8 cellular contexts compared by ENCODE assay signal in the genomic region with DNA sequence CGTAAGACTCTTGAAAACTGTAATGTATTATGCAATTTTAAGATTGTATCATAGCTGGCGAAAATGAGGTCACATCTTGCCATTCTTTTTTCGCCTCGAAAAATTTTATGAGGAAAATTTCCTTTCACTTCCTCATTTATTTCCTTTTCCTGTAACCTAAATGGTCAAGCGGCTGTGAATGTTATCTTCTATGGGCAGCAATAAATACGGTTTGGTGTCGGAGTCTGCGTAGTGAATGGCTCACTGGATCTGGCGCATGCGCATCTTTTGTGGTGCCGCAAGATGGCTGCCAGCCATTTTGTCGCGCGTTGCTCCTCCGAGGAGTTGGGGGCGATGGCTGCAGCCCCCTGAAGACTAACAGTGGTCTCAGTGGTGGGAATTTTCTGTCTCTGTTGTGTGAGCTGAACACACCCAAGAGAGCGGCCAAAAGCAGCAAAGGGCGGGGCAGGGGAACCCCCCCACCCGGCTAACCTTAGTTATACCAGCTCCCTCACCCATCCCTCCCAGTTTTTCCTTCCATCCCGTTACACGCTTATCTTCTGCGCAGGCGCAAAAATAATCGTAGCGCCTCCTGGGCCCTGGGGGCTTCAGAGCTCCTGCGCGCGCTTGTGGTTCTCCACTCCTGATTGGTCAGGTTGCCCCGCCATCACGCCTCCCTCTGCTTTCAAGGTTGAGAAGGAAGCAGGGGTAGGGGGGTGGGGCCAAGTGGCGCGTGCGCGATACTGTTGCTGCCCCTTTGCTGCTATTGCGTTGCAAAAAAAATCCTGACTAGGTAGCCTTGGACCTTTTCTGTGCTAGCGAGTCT. TPM values are rescaled to one million over a fixed set of nuclear protein-coding genes. Genes with fewer than 3 reads are reported as not detected.
DNase-seq lines count a peak whose midpoint lies in the region; TF ChIP-seq lines count a peak whose summit lies in the region.

TSS of gene RPRD2 (plus strand) at position 722 of the 805 bp plus-strand sequence. CDS start 568 bp downstream, outside the sequence.

- H3K9me3 ChIP-seq in ES-I3 (ENCODE audit: control insufficient read depth, insufficient read depth, low read length) (no peaks in the 10 kb centered on the region), H9 (ENCODE audit: control insufficient read depth, low read depth, low read length) (no peaks in the 10 kb centered on the region), MG63 (no peaks in the 10 kb centered on the region)

- no peak within 1 kb of the TSS for H3K23ac ChIP-seq in H9 (ENCODE audit: insufficient read length, low read depth, low read length)

- H2BK12ac ChIP-seq in H9 (ENCODE audit: insufficient read length, low read depth, low read length), result peak within 1 kb of the TSS; percentile 7

- peaks cover 21 to 23% of the 10 kb centered on the region in 2 experiments for H3K4me1 Mint-ChIP-seq in H9
- peaks cover 18% of the 10 kb centered on the region for H3K4me1 Mint-ChIP-seq in nephron
- H3K4me1 Mint-ChIP-seq in stimulated activated naive CD8-positive, alpha-beta T cell treated with anti-CD3 and anti-CD28 coated beads, Interleukin-15, Interleukin-2, amounts not matched to agents 100 ng/mL and 50 ng/mL, for 24 hours (ENCODE audit: low read depth), result peaks cover 41% of the 10 kb centered on the region

- H3K27me3 ChIP-seq in H9 (ENCODE audit: insufficient read depth, low read length) (no peaks in the 10 kb centered on the region), MG63 (no peaks in the 10 kb centered on the region)

- H3K9ac ChIP-seq in ES-I3 (ENCODE audit: low read depth, low read length), result peak within 1 kb of the TSS; percentile 100
- peak within 1 kb of the TSS; percentile 98 for H3K9ac ChIP-seq in H9 (ENCODE audit: extremely low read depth, insufficient read length, low read length)

- H3K9me3 Mint-ChIP-seq in H9 (no peaks in the 10 kb centered on the region; a peak in 2 of 5 replicates), nephron (no peaks in the 10 kb centered on the region)
- H3K9me3 Mint-ChIP-seq in stimulated activated naive CD8-positive, alpha-beta T cell treated with anti-CD3 and anti-CD28 coated beads, Interleukin-15, Interleukin-2, amounts not matched to agents 100 ng/mL and 50 ng/mL, for 24 hours, result no peaks in the 10 kb centered on the region

- H2AFZ ChIP-seq in H9 (ENCODE audit: low read length), result no peak within 1 kb of the TSS

- H3K14ac ChIP-seq in H9 (ENCODE audit: insufficient read depth, low read length), result peak within 1 kb of the TSS; percentile 98

- peak within 1 kb of the TSS; percentile 96 for H4K8ac ChIP-seq in H9 (replicated peaks; ENCODE audit: insufficient read length, low read depth, low read length)

- peak within 1 kb of the TSS; percentile 92 for H3K4me2 ChIP-seq in H9 (ENCODE audit: insufficient read depth, insufficient read length, low read length)

- H3K27ac ChIP-seq in H9 (ENCODE audit: insufficient read length, low read depth, low read length), result peak within 1 kb of the TSS; percentile 96

- peaks cover 10% of the 10 kb centered on the region for H3K23me2 ChIP-seq in H9 (ENCODE audit: insufficient read length, low read depth, low read length, poor library complexity, severe bottlenecking)

- H2BK15ac ChIP-seq in H9 (ENCODE audit: low read depth, low read length), result peak within 1 kb of the TSS; percentile 19; the same call in 1 of the 2 replicates

- H2BK120ac ChIP-seq in H9 (ENCODE audit: low read depth, low read length, poor library complexity, severe bottlenecking), result peak within 1 kb of the TSS; percentile 78

- H3K36me3 Mint-ChIP-seq in H9 (ENCODE audit: insufficient read depth in 1 of 3, low read depth in 3 of 3), result peaks cover 4 to 8% (median 6%) of the 10 kb centered on the region in 3 experiments; a peak in 5 of 7 replicates
- no peaks in the 10 kb centered on the region for H3K36me3 Mint-ChIP-seq in nephron (ENCODE audit: low read depth)
- H3K36me3 Mint-ChIP-seq in stimulated activated naive CD8-positive, alpha-beta T cell treated with anti-CD3 and anti-CD28 coated beads, Interleukin-15, Interleukin-2, amounts not matched to agents 100 ng/mL and 50 ng/mL, for 24 hours (ENCODE audit: low read depth), result peaks cover 14% of the 10 kb centered on the region

- H4K5ac ChIP-seq in H9 (ENCODE audit: insufficient read length, low read depth, low read length), result peak within 1 kb of the TSS; percentile 73

- H3K4me3 Mint-ChIP-seq in H9 (peak within 1 kb of the TSS; percentile 92 to 98), nephron (peak within 1 kb of the TSS; percentile 87 to 99 (median 97))
- H3K4me3 Mint-ChIP-seq in stimulated activated naive CD8-positive, alpha-beta T cell treated with anti-CD3 and anti-CD28 coated beads, Interleukin-15, Interleukin-2, amounts not matched to agents 100 ng/mL and 50 ng/mL, for 24 hours, result peak within 1 kb of the TSS; percentile 100

- H3K27me3 Mint-ChIP-seq in H9 (ENCODE audit: low read depth) (no peaks in the 10 kb centered on the region; the same call in none of the 2 replicates), nephron (ENCODE audit: low read depth) (no peaks in the 10 kb centered on the region)
- no peaks in the 10 kb centered on the region for H3K27me3 Mint-ChIP-seq in stimulated activated naive CD8-positive, alpha-beta T cell treated with anti-CD3 and anti-CD28 coated beads, Interleukin-15, Interleukin-2, amounts not matched to agents 100 ng/mL and 50 ng/mL, for 24 hours

- no peaks in the 10 kb centered on the region for H4K20me1 ChIP-seq in H9 (ENCODE audit: control insufficient read depth, insufficient read depth, insufficient read length)

- peak within 1 kb of the TSS; percentile 80 for H3T11ph ChIP-seq in H9 (ENCODE audit: low read length)

- H2BK5ac ChIP-seq in H9 (ENCODE audit: insufficient read length, low read length), result peak within 1 kb of the TSS; percentile 85

- H3K36me3 ChIP-seq in ES-I3 (ENCODE audit: insufficient read depth, low read length) (no peaks in the 10 kb centered on the region), MG63 (peaks cover 3% of the 10 kb centered on the region)

- H2AK5ac ChIP-seq in H9 (ENCODE audit: insufficient read length, low read length), result no peak within 1 kb of the TSS

- H3K56ac ChIP-seq in H9 (ENCODE audit: insufficient read length, low read depth, low read length), result peak within 1 kb of the TSS; percentile 84

- H3K4me1 ChIP-seq in ES-I3 (ENCODE audit: insufficient read depth, low read length) (no peaks in the 10 kb centered on the region; the same call in 1 of the 2 replicates), H9 (ENCODE audit: insufficient read depth, low read length) (no peaks in the 10 kb centered on the region)

- no peak within 1 kb of the TSS for H4K91ac ChIP-seq in H9 (ENCODE audit: insufficient read length, low read depth, low read length)

- no peaks in the 10 kb centered on the region for H3K79me1 ChIP-seq in H9 (ENCODE audit: insufficient read depth, low read depth, low read length, poor library complexity, severe bottlenecking)

- H3K4ac ChIP-seq in H9 (ENCODE audit: low read depth, low read length), result no peak within 1 kb of the TSS; the same call in 1 of the 2 replicates

- H3K27ac Mint-ChIP-seq in H9 (peak within 1 kb of the TSS; percentile 96 to 100 (median 100)), nephron (peak within 1 kb of the TSS; percentile 98 to 100 (median 99))
- peak within 1 kb of the TSS; percentile 100 for H3K27ac Mint-ChIP-seq in stimulated activated naive CD8-positive, alpha-beta T cell treated with anti-CD3 and anti-CD28 coated beads, Interleukin-15, Interleukin-2, amounts not matched to agents 100 ng/mL and 50 ng/mL, for 24 hours

- H3K4me3 ChIP-seq in MG63, result peak within 1 kb of the TSS; percentile 61
- H3K4me3 ChIP-seq in fibroblast of the aortic adventitia (ENCODE audit: low read depth, low read length), result peak within 1 kb of the TSS; percentile 82

- no peak for TF ChIP-seq CTCF in H9 (conservative IDR thresholded peaks at IDR 0.05)
- TF ChIP-seq CTCF in fibroblast of the aortic adventitia (IDR thresholded peaks at IDR 0.05; ENCODE audit: insufficient read depth, low read length), result peak; percentile 14
- no peak for TF ChIP-seq CTCF in nephron (IDR thresholded peaks at IDR 0.05; ENCODE audit: unreplicated experiment in 3 of 3)

- peak within 1 kb of the TSS; percentile 99 for H3K18ac ChIP-seq in H9 (ENCODE audit: insufficient read length, low read depth, low read length)

- H3K79me2 ChIP-seq in H9 (ENCODE audit: insufficient read depth, low read length), result peaks cover 29% of the 10 kb centered on the region; the same call in 1 of the 2 replicates

- no CpG with 5 or more reads among the region's 36 CpGs for WGBS in H9 (ENCODE audit: extremely low coverage, insufficient read length, low lambda C conversion rate)

- no peak within 1 kb of the TSS for H2BK20ac ChIP-seq in H9 (ENCODE audit: low read depth, low read length, poor library complexity, severe bottlenecking)

- DNase-seq in H9 (peak; percentile 99), MG63 (peak; percentile 100), SHP77 treated with DMSO at 0.1 percent for 48 hours (lab: John Stamatoyannopoulos, UW) (peak; percentile 100), fibroblast of the aortic adventitia (ENCODE audit: low read depth) (peak; percentile 100)
- peak; percentile 99 for DNase-seq in activated effector memory CD4-positive, alpha-beta T cell treated with anti-CD3 and anti-CD28 coated beads, Interleukin-2, amount 50 U/mL, for 16 hours

RNA-seq across cellular contexts. Expression of gene RPRD2, which starts in this region (rescaled TPM):
- total RNA-seq in H9 (2021) (37.9 and 39.0 TPM in 2 replicates), fibroblast of the aortic adventitia (ENCODE audit: low replicate concordance) (12.2 and 19.3 TPM in 2 replicates)
- 2.5 and 10.6 TPM in 2 replicates for total RNA-seq in MG63 (2014; rRNA removed; shearing (Covaris generic); ENCODE audit: low replicate concordance)

Comparison
In these comparisons a context has a peak if more than half of its experiments do, and no peak if none do; other contexts are left out.
1. Peak in every context shown above with its lines: DNase-seq, H3K4me3 ChIP-seq and H3K27ac ChIP-seq.